Comparison of ENCODE assay signal across 29 cellular contexts in the genomic region with DNA sequence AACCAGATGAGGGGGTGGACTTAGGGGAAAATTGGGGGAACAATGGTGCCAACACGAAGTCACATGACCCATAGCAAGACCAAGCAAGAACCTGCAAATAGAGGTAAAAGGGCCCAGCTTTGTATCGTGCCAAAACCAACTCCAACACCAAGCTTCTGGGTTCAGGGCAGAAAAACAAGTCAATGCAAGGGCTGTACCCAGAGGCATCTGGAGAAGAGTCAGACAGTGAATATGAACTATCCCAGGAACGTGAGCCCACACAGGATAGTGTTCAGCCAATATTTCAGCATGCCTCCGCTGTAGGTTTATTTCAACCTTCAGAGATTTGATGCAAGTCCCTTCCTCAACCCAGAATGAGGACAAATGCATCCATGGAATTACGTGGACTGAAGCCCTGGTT. TPM values are rescaled to one million over a fixed set of nuclear protein-coding genes. Genes with fewer than 3 reads are reported as not detected.
A peak's percentile ranks its signal among the peaks of the same experiment; 100 is the strongest.
DNase-seq lines count a peak whose midpoint lies in the region; FAIRE-seq and TF ChIP-seq lines count a peak whose summit lies in the region.
"Had no signal": no experiment of that assay in that cellular context is flagged by ENCODE, and none has a peak within 500 bp of the region (broad histone marks: within the 10 kb centered on the region; RNA-seq: fewer than 3 reads in every experiment).

No MANE protein-coding gene starts in this region.

- intact Hi-C loops in PC-9 (cut with micrococcal nuclease; ENCODE audit: unreplicated experiment) = no loop called here
- intact Hi-C loops in activated CD4-positive, alpha-beta memory T cell treated with anti-CD3 and anti-CD28 coated beads for 36 hours (cut with micrococcal nuclease) = no loop called here

- H3K18ac ChIP-seq in H1 (ENCODE audit: extremely low read depth, low read length) = no peak overlapping the region
- no peak overlapping the region for H3K18ac ChIP-seq in neuronal stem cell (ENCODE audit: low read length)

- H3K23ac ChIP-seq in H1 (ENCODE audit: insufficient read length) (no peak overlapping the region), neuronal stem cell (ENCODE audit: low read depth, low read length, poor library complexity) (no peak overlapping the region)

- H3K4ac ChIP-seq in H1 (replicated peaks; ENCODE audit: insufficient read length, low read depth, low read length) (no peak overlapping the region), neuronal stem cell (ENCODE audit: low read length) (no peak overlapping the region)

- peak overlapping the region in 1 of 11 experiments; percentile 10; a peak in 1 of 22 replicates for H3K27ac ChIP-seq in BLaER1 treated with 17β-estradiol and CSF1 and Interleukin-3, amounts not matched to agents 10 nM and 100 nM
- H3K27ac ChIP-seq in PC-9 = no peak overlapping the region
- H3K27ac ChIP-seq in H1 (ENCODE audit: low read depth, low read length) = no peak overlapping the region
- no peak overlapping the region for H3K27ac ChIP-seq in neuronal stem cell (replicated peaks; ENCODE audit: low read length)
- H3K27ac ChIP-seq: C4-2B, left ventricle myocardium inferior, ovary had no signal

- TF ChIP-seq CTCF in PC-9 (conservative IDR thresholded peaks at IDR 0.05) (no peak), H1 (IDR thresholded peaks at IDR 0.05; ENCODE audit: control extremely low read depth in 1 of 3, insufficient read depth in 1 of 3, low read depth in 1 of 3, low read length in 3 of 3) (no peak), foreskin fibroblast (IDR thresholded peaks at IDR 0.05; ENCODE audit: low read depth, low read length) (no peak)

- TF ChIP-seq EP300 in H1 (IDR thresholded peaks at IDR 0.05; ENCODE audit: borderline replicate concordance in 1 of 2, low read depth in 2 of 2, low read length in 2 of 2) = no peak

- no peak overlapping the region for H2BK15ac ChIP-seq in H1 (ENCODE audit: low read length)
- no peak overlapping the region for H2BK15ac ChIP-seq in neuronal stem cell (ENCODE audit: low read length)

- H2BK20ac ChIP-seq in H1 (ENCODE audit: low read length) = no peak overlapping the region

- H4K8ac ChIP-seq in H1 (ENCODE audit: extremely low read depth, insufficient read depth, low read length) (no peak overlapping the region), neuronal stem cell (ENCODE audit: low read depth, low read length) (no peak overlapping the region)

- no peaks in the 10 kb centered on the region for H3K36me3 ChIP-seq in BLaER1 treated with 17β-estradiol and CSF1 and Interleukin-3, amounts not matched to agents 10 nM and 100 nM
- H3K36me3 ChIP-seq in PC-9 (ENCODE audit: low read depth) (no peaks in the 10 kb centered on the region), H1 (ENCODE audit: control insufficient read depth in 2 of 4, insufficient read depth in 4 of 4, low read length in 3 of 4) (no peaks in the 10 kb centered on the region), neuronal stem cell (replicated peaks in 1 of 2; ENCODE audit: control insufficient read depth in 2 of 2, insufficient read depth in 2 of 2, low read length in 2 of 2) (no peaks in the 10 kb centered on the region)
- H3K36me3 ChIP-seq: HAP-1, left ventricle myocardium inferior, ovary, SJCRH30 had no signal

- H3K4me1 ChIP-seq in BLaER1 treated with 17β-estradiol and CSF1 and Interleukin-3, amounts not matched to agents 10 nM and 100 nM = peaks cover 11 to 14% (median 13%) of the 10 kb centered on the region in 10 experiments
- H3K4me1 ChIP-seq in PC-9 (replicated peaks; ENCODE audit: insufficient read depth) = 0 out of 2 replicates have a peak, but pooled peaks cover 4% of the 10 kb centered on the region
- no peaks in the 10 kb centered on the region; a peak in 1 of 7 replicates for H3K4me1 ChIP-seq in H1 (replicated peaks in 1 of 4; ENCODE audit: control insufficient read depth in 3 of 4, insufficient read depth in 4 of 4, low read length in 3 of 4)
- H3K4me1 ChIP-seq in neuronal stem cell (ENCODE audit: control insufficient read depth in 2 of 2, insufficient read depth in 1 of 2, low read depth in 1 of 2, low read length in 2 of 2) = no peaks in the 10 kb centered on the region
- H3K4me1 ChIP-seq: Caco-2, left ventricle myocardium inferior had no signal

- no TSS peak for BruUV-seq in PC-9 (replicated peaks; lab: Mats Ljungman, UMichigan)

- FAIRE-seq in H1 (lab: Jason Lieb, UNC) = no peak
- FAIRE-seq: islet of Langerhans had no signal

- no peak overlapping the region for H3K4me3 ChIP-seq in BLaER1 treated with 17β-estradiol and CSF1 and Interleukin-3, amounts not matched to agents 10 nM and 100 nM
- no peak overlapping the region for H3K4me3 ChIP-seq in PC-9
- H3K4me3 ChIP-seq in H1 (ENCODE audit: extremely low read depth in 1 of 4, insufficient read depth in 2 of 4, low read depth in 3 of 4, low read length in 4 of 4) = no peak overlapping the region
- no peak overlapping the region for H3K4me3 ChIP-seq in neuronal stem cell (ENCODE audit: low read length in 2 of 2)
- no peak overlapping the region for H3K4me3 ChIP-seq in foreskin fibroblast (ENCODE audit: low read depth in 1 of 2, low read length in 2 of 2)
- H3K4me3 ChIP-seq: HAP-1, left ventricle myocardium inferior, ovary, SJCRH30 had no signal

- H3K27me3 ChIP-seq in BLaER1 treated with 17β-estradiol and CSF1 and Interleukin-3, amounts not matched to agents 10 nM and 100 nM = no peaks in the 10 kb centered on the region
- no peaks in the 10 kb centered on the region for H3K27me3 ChIP-seq in PC-9 (ENCODE audit: insufficient read depth, low read depth)
- no peaks in the 10 kb centered on the region; a peak in 1 of 7 replicates for H3K27me3 ChIP-seq in H1 (replicated peaks in 1 of 4; ENCODE audit: control insufficient read depth in 3 of 4, extremely low read depth in 1 of 4, insufficient read depth in 3 of 4, low read length in 3 of 4)
- H3K27me3 ChIP-seq in neuronal stem cell (ENCODE audit: control insufficient read depth in 3 of 3, insufficient read depth in 3 of 3, low read depth in 1 of 3, low read length in 3 of 3) = peaks cover 0 to 10% (median 0%) of the 10 kb centered on the region in 3 experiments
- H3K27me3 ChIP-seq: ovary, SJCRH30 had no signal

- TF ChIP-seq RAD21 in H1 (IDR thresholded peaks at IDR 0.05 in 1 of 2, conservative IDR thresholded peaks at IDR 0.05 in 1 of 2; ENCODE audit: low read depth in 2 of 2, low read length in 2 of 2) = no peak

- H2AK5ac ChIP-seq in H1 (ENCODE audit: low read depth, low read length) (no peak overlapping the region), neuronal stem cell (ENCODE audit: low read depth, low read length) (no peak overlapping the region)

- no peaks in the 10 kb centered on the region for H3K27me3 Mint-ChIP-seq in activated CD4-positive, alpha-beta memory T cell treated with anti-CD3 and anti-CD28 coated beads for 36 hours
- H3K27me3 Mint-ChIP-seq: activated T-helper 17 cell treated with anti-CD3 and anti-CD28 coated beads, Interleukin-2, amount 50 U/mL, for 72 hours had no signal

- H3K9me2 ChIP-seq in PC-9 (ENCODE audit: insufficient read depth) = no peaks in the 10 kb centered on the region

- WGBS in H1 (ENCODE audit: extremely low coverage in 1 of 2, insufficient coverage in 1 of 2, insufficient read length in 1 of 2, insufficient replicate concordance in 2 of 2, low coverage in 1 of 2, low lambda C conversion rate in 2 of 2, missing lambda C conversion rate in 1 of 2), 2 experiments = 80% methylated on average over 5 of the region's 5 CpGs; no CpG with 5 or more reads in 1 of the 2 experiments
- WGBS in neuronal stem cell (ENCODE audit: extremely low coverage in 2 of 2, insufficient read length in 2 of 2, insufficient replicate concordance in 1 of 2), 2 donors = no CpG with 5 or more reads among the region's 5 CpGs

- H4K5ac ChIP-seq in H1 (ENCODE audit: insufficient read length, low read depth, low read length) = no peak overlapping the region

- no peaks in the 10 kb centered on the region for H3F3A ChIP-seq in PC-9 (ENCODE audit: insufficient read depth, low read depth)

- no peaks in the 10 kb centered on the region for H4K20me1 ChIP-seq in BLaER1 treated with 17β-estradiol and CSF1 and Interleukin-3, amounts not matched to agents 10 nM and 100 nM
- H4K20me1 ChIP-seq in PC-9 (ENCODE audit: insufficient read depth) = no peaks in the 10 kb centered on the region
- no peaks in the 10 kb centered on the region for H4K20me1 ChIP-seq in H1 (replicated peaks in 1 of 2; ENCODE audit: control insufficient read depth in 1 of 2, insufficient read depth in 2 of 2, low read length in 2 of 2)

- H3K4me3 Mint-ChIP-seq in activated CD4-positive, alpha-beta memory T cell treated with anti-CD3 and anti-CD28 coated beads for 36 hours = no peak overlapping the region
- H3K4me3 Mint-ChIP-seq: activated T-helper 17 cell treated with anti-CD3 and anti-CD28 coated beads, Interleukin-2, amount 50 U/mL, for 72 hours; endodermal cell; natural killer cell had no signal

- DNase-seq in PC-9 (no peak), H1 (ENCODE audit: low read depth in 1 of 2, low spot score in 2 of 2) (no peak), neuronal stem cell (ENCODE audit: low spot score) (no peak), NCI-H2171 treated with DMSO at 0.1 percent for 48 hours (lab: John Stamatoyannopoulos, UW) (no peak), foreskin fibroblast (no peak), 8988T (no peak)
- DNase-seq in activated CD4-positive, alpha-beta memory T cell treated with anti-CD3 and anti-CD28 coated beads for 36 hours = no peak
- DNase-seq: activated CD4-positive, alpha-beta T cell treated with anti-CD3 and anti-CD28 coated beads, Interleukin-2, amount 50 U/mL, for 48 hours; anterior cingulate cortex; Caco-2; caudate nucleus; endodermal cell; glutamatergic neuron; left ventricle myocardium inferior; natural killer cell; NCI-H1048; NCI-H1694 treated with DMSO at 0.1 percent for 48 hours; NCI-H526; ovary; retina; stimulated activated CD4-positive, alpha-beta T cell treated with anti-CD3 and anti-CD28 coated beads, Interleukin-2, amount 100 ng/mL, for 48 hours; T-helper 1 cell had no signal

- H3K9me3 ChIP-seq in BLaER1 treated with 17β-estradiol and CSF1 and Interleukin-3, amounts not matched to agents 10 nM and 100 nM (replicated peaks in 1 of 11) = peaks cover 0 to 19% (median 4%) of the 10 kb centered on the region in 11 experiments; a peak in 4 of 22 replicates
- H3K9me3 ChIP-seq in PC-9 (ENCODE audit: insufficient read depth, low read depth) = no peaks in the 10 kb centered on the region
- no peaks in the 10 kb centered on the region for H3K9me3 ChIP-seq in H1 (ENCODE audit: insufficient read depth in 2 of 2, low read depth in 1 of 2, low read length in 1 of 2)
- no peaks in the 10 kb centered on the region for H3K9me3 ChIP-seq in neuronal stem cell (replicated peaks in 1 of 2; ENCODE audit: control insufficient read depth in 2 of 2, insufficient read depth in 1 of 2, low read depth in 1 of 2, low read length in 2 of 2)
- H3K9me3 ChIP-seq: Caco-2, HAP-1, left ventricle myocardium inferior, ovary, SJCRH30 had no signal

- no peaks in the 10 kb centered on the region for H3K23me2 ChIP-seq in H1 (ENCODE audit: low read depth, low read length)

- CTCF ChIA-PET in PC-9 (lab: Charles Lee) (interaction anchor here (0.7 kb wide), 1 partner anchor 152 kb away, joined by 5 read pairs; no protein-coding TSS in a partner anchor), H1 (lab: Charles Lee; ENCODE audit: partially characterized antibody) (interaction anchor here (1.2 kb wide), 1 partner anchor 127 kb away, joined by 3 read pairs; no protein-coding TSS in a partner anchor)
- CTCF ChIA-PET in activated CD4-positive, alpha-beta memory T cell treated with anti-CD3 and anti-CD28 coated beads for 36 hours (lab: Charles Lee) = no interaction called here

- H2BK120ac ChIP-seq in H1 (replicated peaks; ENCODE audit: low read depth, low read length) = no peak overlapping the region
- H2BK120ac ChIP-seq in neuronal stem cell (ENCODE audit: low read depth, low read length) = no peak overlapping the region

- H3K36me3 Mint-ChIP-seq in activated CD4-positive, alpha-beta memory T cell treated with anti-CD3 and anti-CD28 coated beads for 36 hours = no peaks in the 10 kb centered on the region
- H3K36me3 Mint-ChIP-seq: activated naive CD4-positive, alpha-beta T cell treated with anti-CD3 and anti-CD28 coated beads, Interleukin-2, amount 50 U/mL, for 72 hours; natural killer cell had no signal

- no peaks in the 10 kb centered on the region for H3K79me2 ChIP-seq in PC-9 (ENCODE audit: low read depth)
- H3K79me2 ChIP-seq in H1 (ENCODE audit: control insufficient read depth in 1 of 2, insufficient read depth in 2 of 2, low read length in 2 of 2) = no peaks in the 10 kb centered on the region

- H2BK12ac ChIP-seq in H1 (ENCODE audit: low read depth, low read length) (no peak overlapping the region), neuronal stem cell (ENCODE audit: low read length) (no peak overlapping the region)

- peak overlapping the region in 9 of 11 experiments; percentile 27 to 68 (median 51); a peak in 16 of 22 replicates for H3K4me2 ChIP-seq in BLaER1 treated with 17β-estradiol and CSF1 and Interleukin-3, amounts not matched to agents 10 nM and 100 nM
- H3K4me2 ChIP-seq in PC-9 (peak overlapping the region; percentile 27; the same call in 1 of the 2 replicates), H1 (ENCODE audit: insufficient read depth in 1 of 2, low read depth in 2 of 2, low read length in 2 of 2) (no peak overlapping the region), neuronal stem cell (ENCODE audit: insufficient read depth, low read length, poor library complexity, severe bottlenecking) (no peak overlapping the region)

- no peak overlapping the region for H3K27ac Mint-ChIP-seq in activated CD4-positive, alpha-beta memory T cell treated with anti-CD3 and anti-CD28 coated beads for 36 hours
- H3K27ac Mint-ChIP-seq: activated T-helper 17 cell treated with anti-CD3 and anti-CD28 coated beads, Interleukin-2, amount 50 U/mL, for 72 hours; endodermal cell; natural killer cell had no signal

- H2AFZ ChIP-seq in PC-9 (no peak overlapping the region), H1 (ENCODE audit: low read length) (0 out of 2 replicates have a peak overlapping the region, but pooled peaks have one; percentile 15), neuronal stem cell (ENCODE audit: low read length) (peak overlapping the region; percentile 18)

- H3K14ac ChIP-seq in H1 (ENCODE audit: insufficient read length) (no peak overlapping the region), neuronal stem cell (ENCODE audit: low read length) (no peak overlapping the region)

- H3K79me1 ChIP-seq in H1 (ENCODE audit: low read depth, low read length) = no peaks in the 10 kb centered on the region
- no peaks in the 10 kb centered on the region for H3K79me1 ChIP-seq in neuronal stem cell (ENCODE audit: low read depth, low read length)

- no peak overlapping the region for H2BK5ac ChIP-seq in H1 (ENCODE audit: low read depth, low read length)
- no peak overlapping the region for H2BK5ac ChIP-seq in neuronal stem cell (ENCODE audit: low read length)

- TF ChIP-seq POLR2A in H1 (IDR thresholded peaks at IDR 0.05; ENCODE audit: control extremely low read depth in 1 of 2, low read depth in 2 of 2, low read length in 2 of 2) = no peak

- no peaks in the 10 kb centered on the region for H3K9me3 Mint-ChIP-seq in activated CD4-positive, alpha-beta memory T cell treated with anti-CD3 and anti-CD28 coated beads for 36 hours
- H3K9me3 Mint-ChIP-seq: activated naive CD4-positive, alpha-beta T cell treated with anti-CD3 and anti-CD28 coated beads, Interleukin-2, amount 50 U/mL, for 72 hours; activated T-helper 17 cell treated with anti-CD3 and anti-CD28 coated beads, Interleukin-2, amount 50 U/mL, for 72 hours; endodermal cell; natural killer cell had no signal

- no peak overlapping the region for H4K91ac ChIP-seq in H1 (replicated peaks; ENCODE audit: insufficient read length, low read length)
- no peak overlapping the region for H4K91ac ChIP-seq in neuronal stem cell (ENCODE audit: low read depth, low read length, poor library complexity)

- H3K9ac ChIP-seq in BLaER1 treated with 17β-estradiol and CSF1 and Interleukin-3, amounts not matched to agents 10 nM and 100 nM = no peak overlapping the region
- no peak overlapping the region for H3K9ac ChIP-seq in H1 (replicated peaks in 1 of 4; ENCODE audit: extremely low read depth in 1 of 4, low read depth in 3 of 4, low read length in 3 of 4)
- no peak overlapping the region for H3K9ac ChIP-seq in neuronal stem cell (ENCODE audit: low read depth, low read length, poor library complexity)

- no peak overlapping the region for H3K56ac ChIP-seq in H1 (replicated peaks; ENCODE audit: insufficient read length, low read depth, low read length)

- no peaks in the 10 kb centered on the region for H3K4me1 Mint-ChIP-seq in activated CD4-positive, alpha-beta memory T cell treated with anti-CD3 and anti-CD28 coated beads for 36 hours (ENCODE audit: low read depth)
- H3K4me1 Mint-ChIP-seq: activated T-helper 17 cell treated with anti-CD3 and anti-CD28 coated beads, Interleukin-2, amount 50 U/mL, for 72 hours; endodermal cell; natural killer cell had no signal

- POLR2A ChIA-PET in PC-9 (lab: Charles Lee; ENCODE audit: unreplicated experiment) = interaction anchor here (0.6 kb wide), 1 partner anchor 62 kb away, joined by 3 read pairs; no protein-coding TSS in a partner anchor
- POLR2A ChIA-PET in H1 (lab: Charles Lee; ENCODE audit: partially characterized antibody) = interaction anchor here (0.9 to 1.4 kb wide), 4 partner anchors 14 to 17 kb away, joined by 3 to 5 read pairs (median 4); no protein-coding TSS in a partner anchor
- POLR2A ChIA-PET in activated CD4-positive, alpha-beta memory T cell treated with anti-CD3 and anti-CD28 coated beads for 36 hours (lab: Charles Lee) = no interaction called here

RNA-seq across cellular contexts. Expression of gene ZMYM6, which starts 15.0 kb away (rescaled TPM):
- total RNA-seq in PC-9 (2021) = 17.2 and 18.8 TPM in 2 replicates
- total RNA-seq in H1 (2021; fragmentation: NEBNext Ultra II Directional; extraction: Animal tissue kit (Norgen Biotek cat#: 25700)) = 14.9 and 15.7 TPM in 2 replicates
- polyA plus RNA-seq in H1 (2011; rRNA removed) = 4.1 and 5.1 TPM in 2 replicates
- 4.9 TPM for polyA plus RNA-seq in H1 (2011; cell fraction: cytosol; rRNA removed)
- polyA plus RNA-seq in H1 (2011; cell fraction: nucleus; rRNA removed) = 20.0 TPM
- polyA plus RNA-seq in H1 (2012, experiment 1 of 2) = 3.5 to 7.7 TPM (median 4.0 TPM) in 4 replicates
- polyA plus RNA-seq in H1 (2012, experiment 2 of 2) = 0.46 TPM
- 11.3 TPM for polyA plus RNA-seq in H1 (2013, experiment 1 of 2)
- polyA plus RNA-seq in H1 (2013, experiment 2 of 2) = 8.0 TPM
- 17.0 and 24.5 TPM in 2 replicates for polyA minus RNA-seq in H1 (2011; rRNA and poly(A)+ RNA removed)
- polyA minus RNA-seq in H1 (2011; cell fraction: cytosol; rRNA and poly(A)+ RNA removed) = 3.0 TPM
- polyA minus RNA-seq in H1 (2011; cell fraction: nucleus; rRNA and poly(A)+ RNA removed) = 31.6 TPM
- polyA plus RNA-seq in neuronal stem cell (2013, experiment 1 of 2) = 9.3 TPM
- 7.7 TPM for polyA plus RNA-seq in neuronal stem cell (2013, experiment 2 of 2)
- 10 to 100 TPM; 16.3 to 18.0 TPM for total RNA-seq in activated CD4-positive, alpha-beta memory T cell treated with anti-CD3 and anti-CD28 coated beads for 36 hours

RNA-seq across cellular contexts. Expression of gene ZMYM1, which starts 32.5 kb away (rescaled TPM):
- 31.9 and 49.7 TPM in 2 replicates for total RNA-seq in PC-9 (2021)
- total RNA-seq in H1 (2021; fragmentation: NEBNext Ultra II Directional; extraction: Animal tissue kit (Norgen Biotek cat#: 25700)) = 39.6 and 41.3 TPM in 2 replicates
- polyA plus RNA-seq in H1 (2011; rRNA removed) = 7.5 and 10.0 TPM in 2 replicates
- polyA plus RNA-seq in H1 (2011; cell fraction: cytosol; rRNA removed) = 8.9 TPM
- 14.1 TPM for polyA plus RNA-seq in H1 (2011; cell fraction: nucleus; rRNA removed)
- 10.1 to 15.7 TPM (median 12.1 TPM) in 4 replicates for polyA plus RNA-seq in H1 (2012, experiment 1 of 2)
- 1.7 TPM for polyA plus RNA-seq in H1 (2012, experiment 2 of 2)
- 16.1 TPM for polyA plus RNA-seq in H1 (2013, experiment 1 of 2)
- polyA plus RNA-seq in H1 (2013, experiment 2 of 2) = 16.2 TPM
- polyA minus RNA-seq in H1 (2011; rRNA and poly(A)+ RNA removed) = 71.5 and 118 TPM in 2 replicates
- polyA minus RNA-seq in H1 (2011; cell fraction: cytosol; rRNA and poly(A)+ RNA removed) = 14.9 TPM
- 50.5 TPM for polyA minus RNA-seq in H1 (2011; cell fraction: nucleus; rRNA and poly(A)+ RNA removed)
- polyA plus RNA-seq in neuronal stem cell (2013, experiment 1 of 2) = 17.2 TPM
- 18.5 TPM for polyA plus RNA-seq in neuronal stem cell (2013, experiment 2 of 2)
- 1 to 10 TPM; 3.6 to 3.9 TPM for total RNA-seq in activated CD4-positive, alpha-beta memory T cell treated with anti-CD3 and anti-CD28 coated beads for 36 hours

Comparison
In these comparisons a context has a peak if more than half of its experiments do, and no peak if none do; other contexts are left out.
1. H3K4me2 ChIP-seq: peak in BLaER1 treated with 17β-estradiol and CSF1 and Interleukin-3, amounts not matched to agents 10 nM and 100 nM (9 of 11) and PC-9 (single experiment); none in H1 (0 of 2) and neuronal stem cell (single experiment).